Comparison of ENCODE assay signal across 1 cellular context in genomic region chr1:210400043-210400840, GRCh38.
TF ChIP-seq lines count a peak whose summit lies in the region.

No MANE protein-coding gene starts in this region.

TF ChIP-seq in GM12878, 131 proteins besides CTCF, POLR2A, EP300 and RAD21 (continued from another document and continues in another):
- TF ChIP-seq E2F8 (IDR thresholded peaks at IDR 0.05; ENCODE audit: low read depth, partially characterized antibody) (no peak), RB1 (IDR thresholded peaks at IDR 0.05; ENCODE audit: borderline replicate concordance) (0 out of 2 replicates have a peak, but pooled peaks have one; percentile 36), KDM1A (IDR thresholded peaks at IDR 0.05; ENCODE audit: borderline replicate concordance) (no peak), ZSCAN29 (IDR thresholded peaks at IDR 0.05) (no peak), DPF2 (IDR thresholded peaks at IDR 0.05) (peak; percentile 15), CUX1 (IDR thresholded peaks at IDR 0.05; ENCODE audit: insufficient replicate concordance, low read depth, low read length) (peak; percentile 47), USF2 (IDR thresholded peaks at IDR 0.05; ENCODE audit: borderline replicate concordance, low read depth, low read length) (no peak), CEBPB (IDR thresholded peaks at IDR 0.05; ENCODE audit: borderline replicate concordance in 1 of 2, low read depth in 2 of 2, low read length in 2 of 2) (no peak), E2F4 (IDR thresholded peaks at IDR 0.05; ENCODE audit: low read depth, low read length) (0 out of 2 replicates have a peak, but pooled peaks have one; percentile 15), LARP7 (IDR thresholded peaks at IDR 0.05) (0 out of 2 replicates have a peak, but pooled peaks have one; percentile 27), ZBTB33 (IDR thresholded peaks at IDR 0.05) (no peak), CHD4 (IDR thresholded peaks at IDR 0.05) (no peak), CHD1 (IDR thresholded peaks at IDR 0.05; ENCODE audit: low read depth, low read length) (no peak), EZH2 (IDR thresholded peaks at IDR 0.05; ENCODE audit: borderline replicate concordance, control insufficient read depth, low read depth, low read length) (no peak), CEBPZ (IDR thresholded peaks at IDR 0.05; ENCODE audit: low read depth, low read length) (no peak), SMC3 (IDR thresholded peaks at IDR 0.05; ENCODE audit: borderline replicate concordance, low read length) (peak; percentile 91), NR2F1 (conservative IDR thresholded peaks at IDR 0.05) (peak; percentile 72), ETV6 (conservative IDR thresholded peaks at IDR 0.05 in 1 of 2, IDR thresholded peaks at IDR 0.05 in 1 of 2; ENCODE audit: borderline replicate concordance in 1 of 2, low read depth in 1 of 2) (no peak), SUZ12 (IDR thresholded peaks at IDR 0.05; ENCODE audit: unreplicated experiment) (no peak), TAF1 (IDR thresholded peaks at IDR 0.05; ENCODE audit: borderline replicate concordance, low read depth, low read length) (no peak), STAT1 (conservative IDR thresholded peaks at IDR 0.05) (no peak), NKRF (conservative IDR thresholded peaks at IDR 0.05) (peak; percentile 63; the same call in 1 of the 2 replicates), IKZF1 (conservative IDR thresholded peaks at IDR 0.05) (peak; percentile 93), ZNF24 (IDR thresholded peaks at IDR 0.05) (no peak), NFXL1 (IDR thresholded peaks at IDR 0.05; ENCODE audit: borderline replicate concordance) (no peak), IRF4 (IDR thresholded peaks at IDR 0.05; ENCODE audit: low read depth, low read length) (no peak), JUND (IDR thresholded peaks at IDR 0.05; ENCODE audit: low read depth, low read length) (no peak), ZNF274 (IDR thresholded peaks at IDR 0.05; ENCODE audit: insufficient read depth, insufficient read length) (no peak), MAX (IDR thresholded peaks at IDR 0.05; ENCODE audit: low read depth, low read length) (no peak), RELA (IDR thresholded peaks at IDR 0.05; ENCODE audit: borderline replicate concordance, partially characterized antibody) (peak; percentile 72), ZBED1 (IDR thresholded peaks at IDR 0.05; ENCODE audit: borderline replicate concordance) (no peak), RCOR1 (conservative IDR thresholded peaks at IDR 0.05; ENCODE audit: low read depth, low read length) (no peak), ASH2L (IDR thresholded peaks at IDR 0.05; ENCODE audit: borderline replicate concordance, low read depth) (no peak), CREB1 (IDR thresholded peaks at IDR 0.05; ENCODE audit: low read depth) (no peak), NRF1 (conservative IDR thresholded peaks at IDR 0.05; ENCODE audit: low read depth, low read length) (no peak), TCF7 (IDR thresholded peaks at IDR 0.05; ENCODE audit: borderline replicate concordance) (no peak), PRDM15 (CRISPR knock-in tag; IDR thresholded peaks at IDR 0.05) (no peak), MXI1 (IDR thresholded peaks at IDR 0.05; ENCODE audit: low read depth, low read length) (no peak), MEF2A (IDR thresholded peaks at IDR 0.05; ENCODE audit: insufficient read depth, low read depth, low read length) (no peak), RFX5 (IDR thresholded peaks at IDR 0.05; ENCODE audit: low read depth, low read length) (no peak)
